ENCODE assay signal across 10 cellular contexts in the genomic region with DNA sequence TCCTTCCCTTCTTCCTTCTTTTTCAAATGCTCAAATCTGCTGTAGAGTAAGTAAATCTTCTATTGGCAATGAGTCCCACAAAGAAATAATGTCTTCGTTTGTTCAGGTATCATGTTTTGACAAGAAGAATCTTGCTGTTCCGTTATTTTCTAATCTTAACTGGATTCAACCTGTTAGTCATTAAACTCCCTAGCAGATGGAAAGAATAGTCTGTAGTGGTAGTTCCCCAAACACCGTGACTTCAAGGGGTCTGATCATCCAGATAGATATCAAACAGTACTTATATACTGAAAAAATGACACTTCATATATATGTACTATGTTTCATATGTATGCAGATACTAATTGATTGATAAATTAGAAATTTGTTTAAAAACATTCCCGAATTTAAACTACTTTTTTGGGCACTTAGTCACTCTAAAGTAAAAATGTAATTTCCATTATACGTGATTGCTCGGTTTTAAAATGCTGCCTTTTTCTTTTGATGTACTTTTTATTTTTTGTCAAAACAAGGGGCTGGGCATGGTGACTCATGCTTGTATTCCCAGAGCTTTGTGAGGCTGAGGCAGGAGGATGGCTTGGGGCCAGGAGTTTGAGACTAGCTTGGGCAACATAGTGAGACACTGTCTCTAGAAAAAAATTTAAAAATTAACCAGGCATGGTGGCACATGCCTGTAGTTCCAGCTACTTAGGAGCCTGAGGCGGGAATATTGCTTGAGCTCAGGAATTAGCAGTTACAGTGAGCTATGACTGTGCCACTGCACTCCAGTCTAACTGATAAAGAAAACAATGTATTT.
DNase-seq lines count a peak whose midpoint lies in the region; ATAC-seq, FAIRE-seq and TF ChIP-seq lines count a peak whose summit lies in the region.
"Had no signal": no experiment of that assay in that cellular context is flagged by ENCODE, and none has a peak within 500 bp of the region (broad histone marks: within the 10 kb centered on the region; RNA-seq: fewer than 3 reads in every experiment).

No MANE protein-coding gene starts in this region.

- FAIRE-seq in bronchial epithelial cell (lab: Jason Lieb, UNC) = no peak
- FAIRE-seq: A204.1 had no signal

- DNase-seq in Right ventricle myocardium inferior (ENCODE audit: missing footprints) = peak; percentile 73
- no peak for DNase-seq in cardiac septum (ENCODE audit: low spot score)
- peak; percentile 95 for DNase-seq in bronchial epithelial cell (ENCODE audit: low read depth)
- DNase-seq in left colon = peak; percentile 33 to 34
- DNase-seq in DMS153 (lab: John Stamatoyannopoulos, UW) = no peak
- DNase-seq in activated effector memory CD4-positive, alpha-beta T cell treated with Interleukin-2 at 50 U/mL for 16 hours = no peak
- no peak for DNase-seq in SK-N-DZ (ENCODE audit: low spot score)
- DNase-seq: activated CD8-positive, alpha-beta memory T cell treated with anti-CD3 and anti-CD28 coated beads for 24 hours had no signal

- intact Hi-C loops in Right ventricle myocardium inferior (cut with DNase I) (no loop called here), cardiac septum (cut with DNase I) (no loop called here), left colon (cut with DNase I, micrococcal nuclease) (no loop called here)

- H3K4me3 ChIP-seq in bronchial epithelial cell (ENCODE audit: low read depth, low read length) = no peak overlapping the region

- TF ChIP-seq CTCF in bronchial epithelial cell (IDR thresholded peaks at IDR 0.05; ENCODE audit: insufficient read depth, low read length, severe bottlenecking) = no peak

- no peaks in the 10 kb centered on the region for H3K36me3 ChIP-seq in bronchial epithelial cell (ENCODE audit: control insufficient read depth, insufficient read depth, low read length)

- ATAC-seq in Right ventricle myocardium inferior = peak; percentile 55
- ATAC-seq in left colon = peak; percentile 46
- ATAC-seq in HG03108 (IDR thresholded peaks at IDR 0.05; ENCODE audit: unreplicated experiment) = no peak

- no peaks in the 10 kb centered on the region for H3K27me3 ChIP-seq in bronchial epithelial cell (ENCODE audit: control insufficient read depth, insufficient read depth, low read length)

Comparison
In these comparisons a context has a peak if more than half of its experiments do, and no peak if none do; other contexts are left out.
1. DNase-seq: peak in Right ventricle myocardium inferior (single experiment), bronchial epithelial cell (single experiment) and left colon (2 of 2); none in cardiac septum (single experiment), DMS153 (single experiment), activated effector memory CD4-positive, alpha-beta T cell treated with Interleukin-2 at 50 U/mL for 16 hours (single experiment) and SK-N-DZ (single experiment).